In the genomic region with DNA sequence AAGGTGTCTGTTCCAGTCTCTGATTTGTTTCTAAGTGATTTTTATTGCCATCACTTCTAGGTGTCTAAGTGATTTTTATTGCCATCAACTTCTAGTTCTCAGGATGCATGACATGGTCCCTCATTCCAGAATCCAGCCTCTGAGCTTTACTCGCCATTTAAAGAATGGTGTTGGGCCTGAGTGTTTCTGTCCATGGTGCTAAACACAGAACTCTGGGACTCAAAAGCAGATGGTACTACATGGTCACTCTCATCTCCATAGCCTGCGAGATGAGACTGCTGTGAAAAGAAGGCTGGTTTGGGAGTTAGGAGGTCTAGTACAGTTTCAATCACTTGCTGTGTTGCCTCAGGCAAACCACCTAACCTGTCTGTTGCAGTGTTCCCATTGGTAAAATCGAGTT, we compare ENCODE assay signal across 18 cellular contexts.
DNase-seq lines count a peak whose midpoint lies in the region; ATAC-seq and TF ChIP-seq lines count a peak whose summit lies in the region.
"Had no signal": no experiment of that assay in that cellular context is flagged by ENCODE, and none has a peak within 500 bp of the region (broad histone marks: within the 10 kb centered on the region; RNA-seq: fewer than 3 reads in every experiment).

No MANE protein-coding gene starts in this region.

- H3K4me1 Mint-ChIP-seq in GM23338 (0 out of 3 replicates have a peak, but pooled peaks cover 2% of the 10 kb centered on the region), nephron progenitor cell (no peaks in the 10 kb centered on the region)

- no peaks in the 10 kb centered on the region for H3K9me2 ChIP-seq in GM23338 (ENCODE audit: insufficient read depth)

- H3K27ac ChIP-seq in GM23338 (ENCODE audit: low read depth), result no peak overlapping the region
- H3K27ac ChIP-seq in RWPE2 (ENCODE audit: poor library complexity, severe bottlenecking), result no peak overlapping the region
- no peak overlapping the region for H3K27ac ChIP-seq in sigmoid colon
- H3K27ac ChIP-seq: BLaER1 treated with 17β-estradiol and CSF1 and Interleukin-3, amounts not matched to agents 10 nM and 100 nM; epithelial cell of prostate; ovary; thyroid gland; VCaP had no signal

- no peaks in the 10 kb centered on the region for H3K9me3 ChIP-seq in RWPE2 (ENCODE audit: severe bottlenecking)
- H3K9me3 ChIP-seq in sigmoid colon, result no peaks in the 10 kb centered on the region
- H3K9me3 ChIP-seq: BLaER1 treated with 17β-estradiol and CSF1 and Interleukin-3, amounts not matched to agents 10 nM and 100 nM; ovary; thyroid gland had no signal

- peak; percentile 40 for DNase-seq in GM23338 (ENCODE audit: low spot score)
- DNase-seq in RWPE2 (ENCODE audit: low spot score), result no peak
- DNase-seq in erythroblast (lab: John Stamatoyannopoulos, UW), result peak; percentile 14 to 30
- DNase-seq in nephron progenitor cell, result peak; percentile 41
- no peak for DNase-seq in sigmoid colon
- no peak for DNase-seq in Ammon's horn (ENCODE audit: low spot score)
- DNase-seq in cortex of kidney (lab: John Stamatoyannopoulos, UW), result no peak
- DNase-seq in NCI-H1048 (lab: John Stamatoyannopoulos, UW), result no peak
- DNase-seq: activated CD8-positive, alpha-beta T cell treated with anti-CD3 and anti-CD28 coated beads for 36 hours; glutamatergic neuron; left cardiac atrium; NCI-H1105 treated with DMSO at 0.1 percent for 48 hours; ovary; thyroid gland had no signal

- no peak overlapping the region for H3K4me2 ChIP-seq in GM23338
- H3K4me2 ChIP-seq: BLaER1 treated with 17β-estradiol and CSF1 and Interleukin-3, amounts not matched to agents 10 nM and 100 nM had no signal

- H3K27me3 ChIP-seq in GM23338 (ENCODE audit: insufficient read depth) (no peaks in the 10 kb centered on the region), RWPE2 (ENCODE audit: insufficient read depth, poor library complexity, severe bottlenecking) (no peaks in the 10 kb centered on the region), sigmoid colon (no peaks in the 10 kb centered on the region)
- H3K27me3 ChIP-seq: BLaER1 treated with 17β-estradiol and CSF1 and Interleukin-3, amounts not matched to agents 10 nM and 100 nM; ovary; thyroid gland had no signal

- H3K79me2 ChIP-seq in GM23338 (replicated peaks; ENCODE audit: insufficient read depth), result no peaks in the 10 kb centered on the region

- H3K4me3 Mint-ChIP-seq in GM23338, result no peak overlapping the region
- no peak overlapping the region for H3K4me3 Mint-ChIP-seq in nephron progenitor cell
- H3K4me3 Mint-ChIP-seq: activated CD8-positive, alpha-beta T cell treated with anti-CD3 and anti-CD28 coated beads for 36 hours; IgD-negative memory B cell had no signal

- H3K4me1 ChIP-seq in GM23338 (ENCODE audit: insufficient read depth), result no peaks in the 10 kb centered on the region; the same call in 1 of the 2 replicates
- no peaks in the 10 kb centered on the region for H3K4me1 ChIP-seq in RWPE2 (ENCODE audit: insufficient read depth, poor library complexity, severe bottlenecking)
- no peaks in the 10 kb centered on the region for H3K4me1 ChIP-seq in sigmoid colon
- H3K4me1 ChIP-seq: thyroid gland had no signal

- intact Hi-C loops in sigmoid colon (cut with DNase I), result no loop called here

- TF ChIP-seq EP300 in sigmoid colon (IDR thresholded peaks at IDR 0.05), result no peak

- peak; percentile 62 for ATAC-seq in GM23338
- 0 out of 3 replicates have a peak, but pooled peaks have one; percentile 35 for ATAC-seq in RWPE2 (ENCODE audit: low read depth)
- ATAC-seq: activated CD8-positive, alpha-beta T cell treated with anti-CD3 and anti-CD28 coated beads for 36 hours; left cardiac atrium had no signal

- no peaks in the 10 kb centered on the region for H3K27me3 Mint-ChIP-seq in GM23338 (ENCODE audit: insufficient read depth, low read depth, poor library complexity)
- peaks cover 13% of the 10 kb centered on the region for H3K27me3 Mint-ChIP-seq in nephron progenitor cell (ENCODE audit: low read depth, poor library complexity)
- H3K27me3 Mint-ChIP-seq: activated CD8-positive, alpha-beta T cell treated with anti-CD3 and anti-CD28 coated beads for 36 hours had no signal

- H3K27ac Mint-ChIP-seq in GM23338, result no peak overlapping the region
- no peak overlapping the region for H3K27ac Mint-ChIP-seq in nephron progenitor cell
- H3K27ac Mint-ChIP-seq: activated CD8-positive, alpha-beta T cell treated with anti-CD3 and anti-CD28 coated beads for 36 hours; IgD-negative memory B cell had no signal

- TF ChIP-seq POLR2A in erythroblast (IDR thresholded peaks at IDR 0.05; ENCODE audit: low read length) (no peak), sigmoid colon (IDR thresholded peaks at IDR 0.05) (no peak)

- no peaks in the 10 kb centered on the region for H3F3A ChIP-seq in GM23338 (replicated peaks; ENCODE audit: low read depth)

- no peak overlapping the region for H2AFZ ChIP-seq in GM23338

- WGBS in sigmoid colon, 2 donors, result 33 to 49% methylated on average over 3 of the region's 3 CpGs

- H4K20me1 ChIP-seq in GM23338 (replicated peaks; ENCODE audit: insufficient read depth), result no peaks in the 10 kb centered on the region

- H3K4me3 ChIP-seq in GM23338 (no peak overlapping the region), RWPE2 (ENCODE audit: severe bottlenecking) (no peak overlapping the region), sigmoid colon (no peak overlapping the region)
- H3K4me3 ChIP-seq: BLaER1 treated with 17β-estradiol and CSF1 and Interleukin-3, amounts not matched to agents 10 nM and 100 nM; ovary; thyroid gland had no signal

- H3K9me3 Mint-ChIP-seq in GM23338, result no peaks in the 10 kb centered on the region; the same call in 2 of the 3 replicates
- no peaks in the 10 kb centered on the region for H3K9me3 Mint-ChIP-seq in nephron progenitor cell
- H3K9me3 Mint-ChIP-seq: activated CD8-positive, alpha-beta T cell treated with anti-CD3 and anti-CD28 coated beads for 36 hours; IgD-negative memory B cell had no signal

- no peak for TF ChIP-seq CTCF in GM23338 (conservative IDR thresholded peaks at IDR 0.05; ENCODE audit: low read depth in 2 of 2)
- no peak for TF ChIP-seq CTCF in RWPE2 (IDR thresholded peaks at IDR 0.05; ENCODE audit: poor library complexity, severe bottlenecking)
- no peak for TF ChIP-seq CTCF in nephron progenitor cell (IDR thresholded peaks at IDR 0.05)
- TF ChIP-seq CTCF in sigmoid colon (IDR thresholded peaks at IDR 0.05), result no peak

- H3K36me3 ChIP-seq in GM23338 (ENCODE audit: insufficient read depth) (no peaks in the 10 kb centered on the region), RWPE2 (ENCODE audit: low read depth) (no peaks in the 10 kb centered on the region), sigmoid colon (no peaks in the 10 kb centered on the region)
- H3K36me3 ChIP-seq: BLaER1 treated with 17β-estradiol and CSF1 and Interleukin-3, amounts not matched to agents 10 nM and 100 nM; ovary; thyroid gland had no signal

- H3K36me3 Mint-ChIP-seq in GM23338 (ENCODE audit: low read depth) (no peaks in the 10 kb centered on the region), nephron progenitor cell (ENCODE audit: low read depth) (no peaks in the 10 kb centered on the region)
- H3K36me3 Mint-ChIP-seq: IgD-negative memory B cell had no signal

Comparison
In these comparisons a context has a peak if more than half of its experiments do, and no peak if none do; other contexts are left out.
1. DNase-seq: peak in GM23338 (single experiment), erythroblast (2 of 2) and nephron progenitor cell (single experiment); none in RWPE2 (single experiment), sigmoid colon (single experiment), Ammon's horn (single experiment), cortex of kidney (single experiment) and NCI-H1048 (single experiment).